ENCODE assay signal across 19 cellular contexts in genomic region chrX:350148-350533, GRCh38.
"Had no signal": no experiment of that assay in that cellular context is flagged by ENCODE, and none has a peak within 500 bp of the region (broad histone marks: within the 10 kb centered on the region; RNA-seq: fewer than 3 reads in every experiment).

No MANE protein-coding gene starts in this region.

- H3K4me1 ChIP-seq: body of pancreas, esophagus squamous epithelium, pancreas, tibial artery, uterus had no signal

- DNase-seq: activated CD4-positive, alpha-beta memory T cell treated with anti-CD3 and anti-CD28 coated beads for 36 hours; activated CD4-positive, alpha-beta T cell treated with anti-CD3 and anti-CD28 coated beads for 36 hours; activated gamma-delta T cell; activated T-cell treated with anti-CD3 and anti-CD28 coated beads, Interleukin-2, amount 50 U/mL, for 48 hours; amniotic stem cell; body of pancreas; central memory CD4-positive, alpha-beta T cell; effector CD4-positive, alpha-beta T cell; esophagus squamous epithelium; stimulated activated CD4-positive, alpha-beta T cell treated with anti-CD3 and anti-CD28 coated beads, Interleukin-2, amount 100 ng/mL, for 48 hours; stimulated activated naive B cell treated with anti-CD40 and anti-IgM and Interleukin-4, amounts not matched to agents 10 μg/mL and 1 μg/mL and 100 μg/mL, for 72 hours; tibial artery; uterus; WERI-Rb-1 had no signal

- H3K4me1 Mint-ChIP-seq: activated CD4-positive, alpha-beta T cell treated with anti-CD3 and anti-CD28 coated beads for 36 hours had no signal

- H3K36me3 ChIP-seq: pancreas, uterus had no signal

- ATAC-seq: activated CD4-positive, alpha-beta T cell treated with anti-CD3 and anti-CD28 coated beads for 36 hours; body of pancreas; pancreas; stimulated activated naive B cell treated with anti-CD40 and anti-IgM and Interleukin-4, amounts not matched to agents 10 μg/mL and 1 μg/mL and 100 μg/mL, for 72 hours had no signal

- H3K4me3 ChIP-seq: body of pancreas, coronary artery, esophagus squamous epithelium, pancreas, tibial artery, uterus had no signal

- H3K27me3 ChIP-seq: body of pancreas, esophagus squamous epithelium, pancreas, tibial artery, uterus had no signal

- H3K4me3 Mint-ChIP-seq: activated CD4-positive, alpha-beta memory T cell treated with anti-CD3 and anti-CD28 coated beads for 36 hours; activated CD4-positive, alpha-beta T cell treated with anti-CD3 and anti-CD28 coated beads for 36 hours; activated naive CD8-positive, alpha-beta T cell; mesothelial cell of epicardium; stimulated activated naive B cell treated with anti-CD40 and anti-IgM and Interleukin-4, amounts not matched to agents 10 μg/mL and 1 μg/mL and 100 μg/mL, for 72 hours had no signal

- H3K9me3 Mint-ChIP-seq: activated CD4-positive, alpha-beta memory T cell treated with anti-CD3 and anti-CD28 coated beads for 36 hours; mesothelial cell of epicardium; stimulated activated naive B cell treated with anti-CD40 and anti-IgM and Interleukin-4, amounts not matched to agents 10 μg/mL and 1 μg/mL and 100 μg/mL, for 72 hours had no signal

- FAIRE-seq: endothelial cell of umbilical vein, pancreas had no signal

- H3K9me3 ChIP-seq: body of pancreas, esophagus squamous epithelium, pancreas, tibial artery, uterus had no signal

- H3K27ac Mint-ChIP-seq: activated CD4-positive, alpha-beta memory T cell treated with anti-CD3 and anti-CD28 coated beads for 36 hours; activated CD4-positive, alpha-beta T cell treated with anti-CD3 and anti-CD28 coated beads for 36 hours; activated naive CD8-positive, alpha-beta T cell; mesothelial cell of epicardium; stimulated activated naive B cell treated with anti-CD40 and anti-IgM and Interleukin-4, amounts not matched to agents 10 μg/mL and 1 μg/mL and 100 μg/mL, for 72 hours had no signal

- H3K27me3 Mint-ChIP-seq: activated CD4-positive, alpha-beta memory T cell treated with anti-CD3 and anti-CD28 coated beads for 36 hours; activated CD4-positive, alpha-beta T cell treated with anti-CD3 and anti-CD28 coated beads for 36 hours; activated naive CD8-positive, alpha-beta T cell; stimulated activated naive B cell treated with anti-CD40 and anti-IgM and Interleukin-4, amounts not matched to agents 10 μg/mL and 1 μg/mL and 100 μg/mL, for 72 hours had no signal

- H3K27ac ChIP-seq: body of pancreas, coronary artery, esophagus squamous epithelium, pancreas, tibial artery, uterus, WERI-Rb-1 had no signal
